ENCODE assay signal across 8 cellular contexts in the genomic region with DNA sequence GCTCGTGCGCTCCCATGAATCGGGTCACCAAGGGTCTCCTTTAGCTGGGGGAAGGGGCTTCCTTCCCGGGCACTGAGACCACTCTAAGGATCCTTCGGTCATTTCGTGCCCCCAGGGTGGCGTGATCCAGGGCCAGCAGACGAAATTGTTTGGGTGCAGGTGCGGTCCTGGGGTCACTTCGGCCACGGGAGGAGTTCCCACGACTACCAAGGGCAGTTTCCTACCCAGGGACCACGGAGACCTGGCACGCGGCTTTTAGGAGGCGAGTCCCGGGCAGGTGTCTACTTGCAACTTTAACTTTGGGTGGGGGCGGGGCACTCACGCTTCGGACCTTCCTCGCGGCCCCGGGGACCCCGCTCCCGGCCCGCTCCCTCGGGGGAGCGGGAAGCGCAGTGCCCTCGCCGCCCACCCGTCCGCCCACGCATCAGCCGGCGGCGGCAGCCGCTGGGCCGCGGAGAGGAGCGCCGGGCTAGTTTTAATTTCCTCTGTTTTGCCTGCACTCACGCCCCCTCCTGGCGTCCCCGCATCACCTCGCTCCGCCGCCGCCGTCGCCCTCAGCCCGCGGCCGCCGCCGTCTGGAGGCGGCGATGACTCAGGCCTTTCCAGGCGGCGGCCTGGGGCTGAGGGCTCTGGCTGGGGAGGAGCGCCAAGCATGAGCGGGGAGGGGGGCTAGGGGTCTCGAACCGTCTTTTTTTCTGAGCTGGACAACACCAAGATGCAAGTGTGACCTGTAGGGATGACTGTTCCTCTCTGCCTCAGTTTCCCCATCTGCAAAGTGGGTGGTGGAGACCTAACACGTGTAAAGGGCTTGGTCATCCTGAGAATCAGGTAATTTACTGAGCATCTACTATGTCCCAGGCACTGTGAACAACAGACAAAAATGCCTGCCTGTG. TPM values are rescaled to one million over a fixed set of nuclear protein-coding genes. Genes with fewer than 3 reads are reported as not detected.
DNase-seq lines count a peak whose midpoint lies in the region; ATAC-seq, FAIRE-seq and TF ChIP-seq lines count a peak whose summit lies in the region.

No MANE protein-coding gene starts in this region.

- DNase-seq in DMS79 treated with DMSO at 0.1 percent for 48 hours (lab: John Stamatoyannopoulos, UW) (peak; percentile 70), HTR-8/SVneo (ENCODE audit: insufficient read length, low spot score) (peak; percentile 83), RPMI8226 (peak; percentile 85), fibroblast of pulmonary artery (ENCODE audit: low read depth) (peak; percentile 78), stomach (peak; percentile 72)
- DNase-seq in activated T-helper 1 cell treated with anti-CD3 and anti-CD28 coated beads, Interleukin-2, amount 50 U/mL, for 16 hours (ENCODE audit: low read depth in 1 of 2, low spot score in 1 of 2): peak; percentile 63 to 70

- WGBS in stomach, 5 donors: 1 to 2% (median 1%) methylated on average over 35 to 65 of the region's 65 CpGs

- TF ChIP-seq CTCF in fibroblast of pulmonary artery (IDR thresholded peaks at IDR 0.05; ENCODE audit: low read length, missing control alignments) (peak; percentile 32), stomach (IDR thresholded peaks at IDR 0.05) (peak in 4 of 7 experiments; percentile 5 to 58 (median 26))

- no peak overlapping the region for H3K27ac ChIP-seq in stomach

- peak; percentile 81 for FAIRE-seq in HTR-8/SVneo (lab: Jason Lieb, UNC)

- peak overlapping the region; percentile 66 for H2AFZ ChIP-seq in neuron (ENCODE audit: low read depth, low read length)

- intact Hi-C loops in stomach (cut with DNase I; ENCODE audit: low total_unique reads): no loop called here

- TF ChIP-seq POLR2A in stomach (IDR thresholded peaks at IDR 0.05): no peak

- no peaks in the 10 kb centered on the region for H3K36me3 ChIP-seq in neuron (ENCODE audit: insufficient read depth, low read length)
- no peaks in the 10 kb centered on the region for H3K36me3 ChIP-seq in stomach

- no peak for TF ChIP-seq EP300 in stomach (IDR thresholded peaks at IDR 0.05)

- peaks cover 24% of the 10 kb centered on the region for H3K27me3 ChIP-seq in neuron (ENCODE audit: insufficient read depth, low read length)
- H3K27me3 ChIP-seq in stomach: peaks cover 10 to 96% (median 31%) of the 10 kb centered on the region in 3 donors

- H3K4me1 ChIP-seq in neuron (ENCODE audit: insufficient read depth, low read length) (peaks cover 10% of the 10 kb centered on the region), stomach (peaks cover 16 to 25% (median 22%) of the 10 kb centered on the region in 4 donors)

- H3K4me3 ChIP-seq in fibroblast of pulmonary artery (replicated peaks; ENCODE audit: low read depth, low read length) (peak overlapping the region; percentile 52), neuron (ENCODE audit: low read length) (peak overlapping the region; percentile 43), stomach (peak overlapping the region; percentile 46 to 64 (median 54))

- no peak for ATAC-seq in GM21717 (IDR thresholded peaks at IDR 0.05; ENCODE audit: unreplicated experiment)

- no peaks in the 10 kb centered on the region for H3K9me3 ChIP-seq in neuron (ENCODE audit: low read length)
- no peaks in the 10 kb centered on the region for H3K9me3 ChIP-seq in stomach

RNA-seq across cellular contexts. Expression of gene OLFM2, which starts 21.8 kb away (rescaled TPM):
- total RNA-seq in stomach: 10 to 100 TPM in 2 of 5 donors, 1 to 10 TPM in 1, not detected in 2; 8.5 to 15.4 (median 11.0) TPM
- polyA plus RNA-seq in stomach: 1 to 10 TPM; 1.7 to 3.4 (median 1.7) TPM
